ENCODE assay signal across 1 cellular context in the genomic region with DNA sequence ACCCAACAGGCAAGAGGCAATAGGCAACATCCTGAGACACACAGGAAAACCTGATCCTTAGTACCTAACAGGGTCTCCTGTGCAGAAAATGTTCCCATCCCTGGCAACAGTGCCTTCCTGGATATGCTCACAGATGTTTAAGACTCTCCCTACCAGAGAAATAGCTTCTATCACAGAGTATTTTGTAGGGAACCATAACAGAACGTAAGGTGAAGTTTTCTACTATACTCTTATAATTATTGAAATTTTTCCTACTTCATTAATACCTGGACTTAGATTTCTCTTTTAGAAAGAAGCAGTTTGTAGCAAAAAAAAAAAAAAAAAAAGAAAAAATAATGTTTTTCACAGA.
A peak's percentile ranks its signal among the peaks of the same experiment; 100 is the strongest.
TF ChIP-seq lines count a peak whose summit lies in the region.

No MANE protein-coding gene starts in this region.

TF ChIP-seq in liver, 16 proteins besides CTCF, POLR2A, EP300 and RAD21 (continued from another document):
- no peak for TF ChIP-seq ZBTB33 (IDR thresholded peaks at IDR 0.05)
- TF ChIP-seq JUND (IDR thresholded peaks at IDR 0.05), result peak in 1 of 2 donors; percentile 2
- no peak for TF ChIP-seq RXRA (IDR thresholded peaks at IDR 0.05)
